Comparison of ENCODE assay signal across 1 cellular context in the genomic region with DNA sequence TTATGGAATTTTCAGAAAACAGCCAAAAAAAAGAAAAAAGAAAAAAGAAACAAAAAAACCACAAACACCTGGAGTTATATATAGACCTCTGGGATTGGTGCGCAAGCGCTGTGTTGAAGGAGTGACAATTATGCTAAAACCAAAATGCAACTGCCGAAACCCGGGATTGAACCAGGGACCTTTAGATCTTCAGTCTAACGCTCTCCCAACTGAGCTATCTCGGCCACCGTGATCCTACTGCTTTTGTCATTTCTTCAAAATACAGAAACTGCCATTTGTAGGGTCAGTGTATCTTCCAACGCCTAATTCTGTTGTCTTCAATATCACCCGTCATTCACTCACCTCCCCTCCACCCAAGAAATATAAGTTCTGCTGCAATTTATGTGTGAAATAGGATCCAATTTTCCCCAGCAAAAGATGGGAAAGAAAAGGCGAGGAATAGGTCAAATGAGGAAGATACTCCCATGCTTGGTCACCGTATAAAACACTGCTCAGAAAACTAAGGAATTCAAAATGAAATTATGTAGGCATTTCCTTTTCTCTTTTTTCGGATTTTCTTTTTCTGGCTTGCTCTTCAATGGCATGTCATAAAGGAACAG.
TF ChIP-seq lines count a peak whose summit lies in the region.

No MANE protein-coding gene starts in this region.

TF ChIP-seq in HEK293, 187 proteins besides CTCF, POLR2A, EP300 and RAD21 (continued from another document):
- TF ChIP-seq, protein P1, sequence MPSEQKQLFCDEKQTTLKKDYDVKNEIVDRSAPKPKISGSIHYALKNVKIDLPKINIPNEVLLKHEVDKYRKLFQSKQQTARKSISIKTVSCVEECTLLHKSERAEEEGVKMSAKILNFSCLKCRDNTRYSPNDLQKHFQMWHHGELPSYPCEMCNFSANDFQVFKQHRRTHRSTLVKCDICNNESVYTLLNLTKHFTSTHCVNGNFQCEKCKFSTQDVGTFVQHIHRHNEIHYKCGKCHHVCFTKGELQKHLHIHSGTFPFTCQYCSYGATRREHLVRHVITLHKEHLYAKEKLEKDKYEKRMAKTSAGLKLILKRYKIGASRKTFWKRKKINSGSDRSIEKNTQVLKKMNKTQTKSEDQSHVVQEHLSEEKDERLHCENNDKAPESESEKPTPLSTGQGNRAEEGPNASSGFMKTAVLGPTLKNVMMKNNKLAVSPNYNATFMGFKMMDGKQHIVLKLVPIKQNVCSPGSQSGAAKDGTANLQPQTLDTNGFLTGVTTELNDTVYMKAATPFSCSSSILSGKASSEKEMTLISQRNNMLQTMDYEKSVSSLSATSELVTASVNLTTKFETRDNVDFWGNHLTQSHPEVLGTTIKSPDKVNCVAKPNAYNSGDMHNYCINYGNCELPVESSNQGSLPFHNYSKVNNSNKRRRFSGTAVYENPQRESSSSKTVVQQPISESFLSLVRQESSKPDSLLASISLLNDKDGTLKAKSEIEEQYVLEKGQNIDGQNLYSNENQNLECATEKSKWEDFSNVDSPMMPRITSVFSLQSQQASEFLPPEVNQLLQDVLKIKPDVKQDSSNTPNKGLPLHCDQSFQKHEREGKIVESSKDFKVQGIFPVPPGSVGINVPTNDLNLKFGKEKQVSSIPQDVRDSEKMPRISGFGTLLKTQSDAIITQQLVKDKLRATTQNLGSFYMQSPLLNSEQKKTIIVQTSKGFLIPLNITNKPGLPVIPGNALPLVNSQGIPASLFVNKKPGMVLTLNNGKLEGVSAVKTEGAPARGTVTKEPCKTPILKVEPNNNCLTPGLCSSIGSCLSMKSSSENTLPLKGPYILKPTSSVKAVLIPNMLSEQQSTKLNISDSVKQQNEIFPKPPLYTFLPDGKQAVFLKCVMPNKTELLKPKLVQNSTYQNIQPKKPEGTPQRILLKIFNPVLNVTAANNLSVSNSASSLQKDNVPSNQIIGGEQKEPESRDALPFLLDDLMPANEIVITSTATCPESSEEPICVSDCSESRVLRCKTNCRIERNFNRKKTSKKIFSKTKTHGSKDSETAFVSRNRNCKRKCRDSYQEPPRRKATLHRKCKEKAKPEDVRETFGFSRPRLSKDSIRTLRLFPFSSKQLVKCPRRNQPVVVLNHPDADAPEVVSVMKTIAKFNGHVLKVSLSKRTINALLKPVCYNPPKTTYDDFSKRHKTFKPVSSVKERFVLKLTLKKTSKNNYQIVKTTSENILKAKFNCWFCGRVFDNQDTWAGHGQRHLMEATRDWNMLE (tag by site-specific recombination; conservative IDR thresholded peaks at IDR 0.05; ENCODE audit: low read depth) = peak; percentile 42; the same call in 1 of the 2 replicates
- TF ChIP-seq ZSCAN23 (tag by site-specific recombination; IDR thresholded peaks at IDR 0.05) = no peak
